1 cellular context compared by ENCODE assay signal in genomic region chr9:136799854-136800657, GRCh38.
TF ChIP-seq lines count a peak whose summit lies in the region.

No MANE protein-coding gene starts in this region.

TF ChIP-seq in K562, 482 proteins besides CTCF, POLR2A, EP300 and RAD21 (continues in another document):
- no peak for TF ChIP-seq PKNOX1 (IDR thresholded peaks at IDR 0.05)
- TF ChIP-seq MAX (CRISPR knock-in tag; IDR thresholded peaks at IDR 0.05) = peak; percentile 73
- TF ChIP-seq XRCC5 (IDR thresholded peaks at IDR 0.05; ENCODE audit: low read depth, low read length) = 0 out of 2 replicates have a peak, but pooled peaks have one; percentile 3
- TF ChIP-seq ETS1 (conservative IDR thresholded peaks at IDR 0.05; ENCODE audit: control insufficient read depth, low read depth, low read length) = 0 out of 2 replicates have a peak, but pooled peaks have one; percentile 31
- no peak for TF ChIP-seq CREB1 (IDR thresholded peaks at IDR 0.05)
- peak; percentile 27; the same call in 1 of the 2 replicates for TF ChIP-seq CREB1 (CRISPR knock-in tag; IDR thresholded peaks at IDR 0.05)
- no peak for TF ChIP-seq ZNF764 (CRISPR knock-in tag; IDR thresholded peaks at IDR 0.05; ENCODE audit: low read depth)
- 0 out of 4 replicates have a peak, but pooled peaks of 1 of the 2 experiments have one; percentile 15 for TF ChIP-seq RCOR1 (IDR thresholded peaks at IDR 0.05; ENCODE audit: borderline replicate concordance in 1 of 2, low read depth in 2 of 2, low read length in 2 of 2)
- no peak for TF ChIP-seq DMBX1 (CRISPR knock-in tag; IDR thresholded peaks at IDR 0.05; ENCODE audit: borderline replicate concordance)
- TF ChIP-seq CREB3 (tag; conservative IDR thresholded peaks at IDR 0.05; ENCODE audit: low read depth) = no peak
- TF ChIP-seq PCBP1 (IDR thresholded peaks at IDR 0.05; ENCODE audit: low read depth, low read length, poor library complexity, severe bottlenecking) = peak; percentile 24
- peak; percentile 47 for TF ChIP-seq RBFOX2 (IDR thresholded peaks at IDR 0.05; ENCODE audit: low read depth, low read length)
- peak in 1 of 2 experiments; percentile 28; a peak in 1 of 4 replicates for TF ChIP-seq HDAC1 (IDR thresholded peaks at IDR 0.05)
- TF ChIP-seq TGIF2 (CRISPR knock-in tag; IDR thresholded peaks at IDR 0.05) = no peak
- peak; percentile 66; the same call in 1 of the 2 replicates for TF ChIP-seq KLF13 (tag; IDR thresholded peaks at IDR 0.05; ENCODE audit: borderline replicate concordance, low read depth)
- TF ChIP-seq CXXC5 (CRISPR knock-in tag; IDR thresholded peaks at IDR 0.05) = peak; percentile 27; the same call in 1 of the 2 replicates
- no peak for TF ChIP-seq NR2C2 (CRISPR knock-in tag; IDR thresholded peaks at IDR 0.05)
- TF ChIP-seq NR2C2 (tag; IDR thresholded peaks at IDR 0.05) = peak; percentile 48
- no peak for TF ChIP-seq BRD9 (IDR thresholded peaks at IDR 0.05; ENCODE audit: low read depth, partially characterized antibody)
- 0 out of 2 replicates have a peak, but pooled peaks have one; percentile 13 for TF ChIP-seq NFIC (IDR thresholded peaks at IDR 0.05)
- peak; percentile 90 for TF ChIP-seq L3MBTL2 (IDR thresholded peaks at IDR 0.05)
- TF ChIP-seq TEAD1 (CRISPR knock-in tag; IDR thresholded peaks at IDR 0.05) = no peak
- no peak for TF ChIP-seq NFE2L1 (tag; IDR thresholded peaks at IDR 0.05; ENCODE audit: borderline replicate concordance, low read depth)
- no peak for TF ChIP-seq NELFE (IDR thresholded peaks at IDR 0.05; ENCODE audit: insufficient read depth, insufficient read length)
- TF ChIP-seq NBN (IDR thresholded peaks at IDR 0.05; ENCODE audit: low read depth) = peak; percentile 42; the same call in 1 of the 2 replicates
- no peak for TF ChIP-seq RFX1 (IDR thresholded peaks at IDR 0.05)
- TF ChIP-seq MAZ (CRISPR knock-in tag; conservative IDR thresholded peaks at IDR 0.05 in 1 of 2, IDR thresholded peaks at IDR 0.05 in 1 of 2) = peak; percentile 5 to 91; a peak in 3 of 4 replicates
- TF ChIP-seq VEZF1 (CRISPR knock-in tag; IDR thresholded peaks at IDR 0.05) = peak; percentile 75
- no peak for TF ChIP-seq COPS2 (conservative IDR thresholded peaks at IDR 0.05)
- TF ChIP-seq EGR1 (conservative IDR thresholded peaks at IDR 0.05) = peak; percentile 35; the same call in 1 of the 2 replicates
- TF ChIP-seq TFE3 (CRISPR knock-in tag; IDR thresholded peaks at IDR 0.05) = no peak
- peak; percentile 63 for TF ChIP-seq CCNT2 (IDR thresholded peaks at IDR 0.05; ENCODE audit: borderline replicate concordance, extremely low read depth, insufficient read length, low read depth, low read length)
- TF ChIP-seq E2F3 (CRISPR knock-in tag; IDR thresholded peaks at IDR 0.05) = no peak
- TF ChIP-seq FIP1L1 (IDR thresholded peaks at IDR 0.05; ENCODE audit: low read depth, low read length, poor library complexity, severe bottlenecking) = peak; percentile 66
- peak; percentile 58 for TF ChIP-seq ZBTB7A (IDR thresholded peaks at IDR 0.05; ENCODE audit: borderline replicate concordance, control insufficient read depth, low read depth, low read length)
- no peak for TF ChIP-seq SMARCA4 (IDR thresholded peaks at IDR 0.05)
- TF ChIP-seq CBFA2T2 (conservative IDR thresholded peaks at IDR 0.05) = peak; percentile 35; the same call in 1 of the 2 replicates
- TF ChIP-seq AFF4 (CRISPR knock-in tag; IDR thresholded peaks at IDR 0.05) = peak; percentile 45; the same call in 1 of the 2 replicates
- TF ChIP-seq REST (CRISPR knock-in tag; IDR thresholded peaks at IDR 0.05; ENCODE audit: low read depth) = 0 out of 2 replicates have a peak, but pooled peaks have one; percentile 19
- 0 out of 2 replicates have a peak, but pooled peaks have one; percentile 22 for TF ChIP-seq ARID4B (CRISPR knock-in tag; IDR thresholded peaks at IDR 0.05)
- peak; percentile 75 to 78 for TF ChIP-seq NRF1 (conservative IDR thresholded peaks at IDR 0.05 in 1 of 2, IDR thresholded peaks at IDR 0.05 in 1 of 2)
- TF ChIP-seq U2AF1 (optimal IDR thresholded peaks at IDR 0.05; ENCODE audit: low read depth, low read length) = peak; percentile 36
- TF ChIP-seq PRPF4 (IDR thresholded peaks at IDR 0.05; ENCODE audit: insufficient read depth, low read depth, low read length, poor library complexity, severe bottlenecking) = no peak
- no peak for TF ChIP-seq ELF4 (CRISPR knock-in tag; IDR thresholded peaks at IDR 0.05)
- TF ChIP-seq CEBPG (CRISPR knock-in tag; IDR thresholded peaks at IDR 0.05) = no peak
- no peak for TF ChIP-seq CEBPG (tag; conservative IDR thresholded peaks at IDR 0.05 in 1 of 2, IDR thresholded peaks at IDR 0.05 in 1 of 2)
